Comparison of ENCODE assay signal across 8 cellular contexts in the genomic region with DNA sequence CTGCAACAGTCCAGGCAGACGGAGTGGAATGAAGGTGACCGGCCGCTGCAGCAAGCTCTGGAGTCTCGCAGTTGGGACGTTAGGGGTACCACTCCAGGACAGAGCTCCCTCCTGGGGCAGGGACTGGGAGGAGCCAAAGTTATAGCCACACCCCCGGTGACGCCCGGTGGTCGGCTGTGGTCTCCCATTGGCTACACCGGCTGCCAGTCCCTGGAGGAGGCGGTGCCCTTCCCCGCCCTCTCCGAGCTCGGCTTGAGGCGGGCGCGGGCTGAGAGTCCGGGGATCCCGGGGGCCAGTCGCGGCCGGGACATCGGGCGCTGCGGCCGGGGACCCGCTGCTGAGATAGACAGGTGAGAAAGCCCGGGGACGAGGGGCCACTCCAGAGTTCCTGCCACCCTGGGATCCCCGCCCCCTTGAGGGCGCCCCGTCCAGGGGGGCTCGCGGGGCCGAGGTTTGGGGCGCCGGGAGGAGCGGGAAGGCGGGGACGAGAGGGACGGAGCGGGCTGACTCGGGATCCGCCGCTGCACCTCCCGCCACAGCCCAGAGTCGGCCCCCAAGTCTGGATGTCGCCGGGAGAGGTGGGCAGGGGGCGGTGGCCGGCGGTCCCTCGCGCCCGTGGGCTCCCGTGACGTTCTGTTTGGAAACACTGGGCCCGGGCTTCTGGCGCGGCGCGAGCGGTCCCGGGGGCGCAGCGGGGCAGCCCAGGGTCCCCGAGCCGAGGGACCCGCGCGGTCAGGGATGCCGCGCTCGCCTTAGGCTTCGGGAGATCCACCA. TPM values are rescaled to one million over a fixed set of nuclear protein-coding genes. Genes with fewer than 3 reads are reported as not detected.
DNase-seq lines count a peak whose midpoint lies in the region; ATAC-seq and TF ChIP-seq lines count a peak whose summit lies in the region.

A gene (plus strand): TSS at position 231 of the 774 bp plus-strand sequence. CDS start 7,414 bp downstream, outside the sequence.

- in situ Hi-C loops in Caki2 (cut with HindIII; ENCODE audit: low pct_unique_long_range_greater_than_20kb, low sequenced_read_pairs): loop anchor here (25.0 kb wide), 1 partner anchor 300 kb away; no protein-coding TSS in a partner anchor
- in situ Hi-C loops in Panc1 (cut with HindIII; ENCODE audit: low pct_unique_long_range_greater_than_20kb, low sequenced_read_pairs): no loop called here

- peaks cover 5% of the 10 kb centered on the region for H3K4me1 Mint-ChIP-seq in activated T-helper 17 cell treated with anti-CD3 and anti-CD28 coated beads, Interleukin-2, amount 50 U/mL, for 72 hours
- H3K4me1 Mint-ChIP-seq in naive thymus-derived CD4-positive, alpha-beta T cell: peaks cover 6 to 21% (median 19%) of the 10 kb centered on the region in 7 donors

- H3K36me3 Mint-ChIP-seq in activated T-helper 17 cell treated with anti-CD3 and anti-CD28 coated beads, Interleukin-2, amount 50 U/mL, for 72 hours (ENCODE audit: low read depth): no peaks in the 10 kb centered on the region
- peaks cover 0 to 3% (median 0%) of the 10 kb centered on the region in 5 donors for H3K36me3 Mint-ChIP-seq in naive thymus-derived CD4-positive, alpha-beta T cell

- DNase-seq in Caki2 (ENCODE audit: low read depth) (peak; percentile 91), HuH-7 (ENCODE audit: low spot score) (peak; percentile 79), Panc1 (ENCODE audit: low read depth, low spot score) (no peak), fibroblast of peridontal ligament (ENCODE audit: extremely low read depth) (peak; percentile 71)
- DNase-seq in naive thymus-derived CD4-positive, alpha-beta T cell: peak; percentile 69 to 89 (median 84)
- DNase-seq in stimulated activated CD8-positive, alpha-beta memory T cell treated with anti-CD3 and anti-CD28 coated beads, Interleukin-7, amount 100 ng/mL, for 48 hours (ENCODE audit: extremely low read depth in 1 of 2, low read depth in 1 of 2): peak; percentile 72 to 78

- H3K4me3 Mint-ChIP-seq in activated T-helper 17 cell treated with anti-CD3 and anti-CD28 coated beads, Interleukin-2, amount 50 U/mL, for 72 hours: peak within 1 kb of the TSS; percentile 91
- peak within 1 kb of the TSS; percentile 87 to 100 (median 95) for H3K4me3 Mint-ChIP-seq in naive thymus-derived CD4-positive, alpha-beta T cell

- peaks cover 19% of the 10 kb centered on the region for H3K4me1 ChIP-seq in Panc1 (ENCODE audit: control insufficient read depth, insufficient read depth, low read length)
- peaks cover 0 to 10% of the 10 kb centered on the region in 2 donors for H3K4me1 ChIP-seq in naive thymus-derived CD4-positive, alpha-beta T cell (ENCODE audit: control insufficient read depth in 2 of 2, insufficient read depth in 2 of 2, low read length in 2 of 2)

- POLR2A ChIA-PET in Panc1 (lab: Charles Lee): interaction anchor here (0.6 to 1.0 kb wide), 2 partner anchors 11 to 71 kb away, joined by 4 read pairs; no protein-coding TSS in a partner anchor
- POLR2A ChIA-PET in naive thymus-derived CD4-positive, alpha-beta T cell (lab: Charles Lee): interaction anchor here (1.5 kb wide), 1 partner anchor 41 kb away, joined by 3 read pairs; no protein-coding TSS in a partner anchor

- CTCF ChIA-PET in Panc1 (lab: Charles Lee): interaction anchor here (0.5 to 0.6 kb wide), 2 partner anchors 214 to 408 kb away, joined by 3 read pairs; no protein-coding TSS in a partner anchor
- CTCF ChIA-PET in naive thymus-derived CD4-positive, alpha-beta T cell (lab: Charles Lee): no interaction called here

- intact Hi-C loops in Panc1 (cut with micrococcal nuclease; ENCODE audit: unreplicated experiment): no loop called here
- intact Hi-C loops in naive thymus-derived CD4-positive, alpha-beta T cell (cut with micrococcal nuclease): loop anchor here (1.0 to 5.0 kb wide), 5 partner anchors 24 to 827 kb away; a partner anchor contains a TSS

- peak within 1 kb of the TSS; percentile 67 to 73 for H3K4me3 ChIP-seq in Panc1 (ENCODE audit: low read depth in 2 of 2, low read length in 2 of 2)
- peak within 1 kb of the TSS; percentile 93 for H3K4me3 ChIP-seq in naive thymus-derived CD4-positive, alpha-beta T cell (ENCODE audit: low read length)

- no peaks in the 10 kb centered on the region; the same call in 1 of the 2 replicates for H3K9me3 ChIP-seq in Panc1 (ENCODE audit: control insufficient read depth, insufficient read depth, low read depth, low read length)
- H3K9me3 ChIP-seq in naive thymus-derived CD4-positive, alpha-beta T cell (ENCODE audit: control insufficient read depth in 2 of 3, low read length in 3 of 3): no peaks in the 10 kb centered on the region

- peaks cover 23% of the 10 kb centered on the region for H3K27me3 Mint-ChIP-seq in activated T-helper 17 cell treated with anti-CD3 and anti-CD28 coated beads, Interleukin-2, amount 50 U/mL, for 72 hours
- H3K27me3 Mint-ChIP-seq in naive thymus-derived CD4-positive, alpha-beta T cell: peaks cover 16 to 55% (median 28%) of the 10 kb centered on the region in 5 donors

- H3K36me3 ChIP-seq in Panc1 (ENCODE audit: control insufficient read depth, insufficient read depth, low read length): no peaks in the 10 kb centered on the region
- no peaks in the 10 kb centered on the region for H3K36me3 ChIP-seq in naive thymus-derived CD4-positive, alpha-beta T cell (ENCODE audit: control insufficient read depth in 2 of 3, insufficient read depth in 3 of 3, low read length in 3 of 3)

- no TSS peak for BruUV-seq in Panc1 (replicated peaks; lab: Mats Ljungman, UMichigan)

- no peaks in the 10 kb centered on the region for H3K27me3 ChIP-seq in Panc1 (ENCODE audit: control insufficient read depth, insufficient read depth, low read length)
- peaks cover 0 to 4% of the 10 kb centered on the region in 2 donors for H3K27me3 ChIP-seq in naive thymus-derived CD4-positive, alpha-beta T cell (ENCODE audit: control insufficient read depth in 2 of 2, insufficient read depth in 2 of 2, low read length in 2 of 2)

- H3K9me3 Mint-ChIP-seq in activated T-helper 17 cell treated with anti-CD3 and anti-CD28 coated beads, Interleukin-2, amount 50 U/mL, for 72 hours: no peaks in the 10 kb centered on the region
- peaks cover 0 to 18% (median 4%) of the 10 kb centered on the region in 11 donors for H3K9me3 Mint-ChIP-seq in naive thymus-derived CD4-positive, alpha-beta T cell

- peak within 1 kb of the TSS; percentile 78 for H3K27ac Mint-ChIP-seq in activated T-helper 17 cell treated with anti-CD3 and anti-CD28 coated beads, Interleukin-2, amount 50 U/mL, for 72 hours
- peak within 1 kb of the TSS; percentile 10 to 90 (median 80) for H3K27ac Mint-ChIP-seq in naive thymus-derived CD4-positive, alpha-beta T cell

- TF ChIP-seq CTCF in Panc1 (IDR thresholded peaks at IDR 0.05): no peak

- H3K27ac ChIP-seq in Panc1 (ENCODE audit: low read length): peak within 1 kb of the TSS; percentile 82
- H3K27ac ChIP-seq in naive thymus-derived CD4-positive, alpha-beta T cell (ENCODE audit: low read depth, low read length): peak within 1 kb of the TSS; percentile 56

- ATAC-seq in GM21528 (IDR thresholded peaks at IDR 0.05; ENCODE audit: low FRiP score, unreplicated experiment): peak; percentile 96
- ATAC-seq in Panc1: peak; percentile 96
- ATAC-seq in activated T-helper 17 cell treated with anti-CD3 and anti-CD28 coated beads, Interleukin-2, amount 50 U/mL, for 72 hours (replicated peaks): peak; percentile 100
- peak; percentile 100 for ATAC-seq in naive thymus-derived CD4-positive, alpha-beta T cell

RNA-seq across cellular contexts. Expression of the gene that starts here (rescaled TPM):
- total RNA-seq in Caki2 (2014; rRNA removed; shearing (Covaris generic); ENCODE audit: low replicate concordance): 7.5 and 8.0 TPM in 2 replicates
- 15.0 TPM for total RNA-seq in Panc1 (2021; ENCODE audit: unreplicated experiment)
- polyA plus RNA-seq in Panc1 (2012; ENCODE audit: insufficient read length): 7.9 TPM
- total RNA-seq in activated T-helper 17 cell treated with anti-CD3 and anti-CD28 coated beads, Interleukin-2, amount 50 U/mL, for 72 hours: 1 to 10 TPM; 1.3 to 2.1 TPM
- total RNA-seq in naive thymus-derived CD4-positive, alpha-beta T cell: 1 to 10 TPM in 4 of 5 experiments, under 1 TPM in 1; 0.02 to 2.8 (median 2.0) TPM
- polyA plus RNA-seq in naive thymus-derived CD4-positive, alpha-beta T cell: under 1 TPM in 1 of 2 donors, not detected in 1; 0.33 TPM
